11 cellular contexts compared by ENCODE assay signal in genomic region chr10:109618748-109619147, GRCh38.
"Had no signal": no experiment of that assay in that cellular context is flagged by ENCODE, and none has a peak within 500 bp of the region (broad histone marks: within the 10 kb centered on the region; RNA-seq: fewer than 3 reads in every experiment).

No MANE protein-coding gene starts in this region.

- H3K27ac ChIP-seq: GM23248 had no signal

- H3K36me3 ChIP-seq: HAP-1 had no signal

- H3K4me2 ChIP-seq: GM23338 had no signal

- DNase-seq: GM23248, GOT3, H7, H9, HCEC 1CT, HFFc6 had no signal

- H3K9me3 ChIP-seq: HAP-1 had no signal

- FAIRE-seq: H1, H54 had no signal

- H3K4me3 ChIP-seq: GM23248, GM23338, HAP-1 had no signal

- H3K4me1 ChIP-seq: HAP-1 had no signal

- H3K9ac ChIP-seq: GM23248 had no signal

- ATAC-seq: GM23338, HCT116 had no signal

- H2AFZ ChIP-seq: GM23248, GM23338 had no signal
